Comparison of ENCODE assay signal across 11 cellular contexts in genomic region chr14:92041203-92041602, GRCh38. TPM values are rescaled to one million over a fixed set of nuclear protein-coding genes. Genes with fewer than 3 reads are reported as not detected.
DNase-seq lines count a peak whose midpoint lies in the region; ATAC-seq, FAIRE-seq and TF ChIP-seq lines count a peak whose summit lies in the region.
"Had no signal": no experiment of that assay in that cellular context is flagged by ENCODE, and none has a peak within 500 bp of the region (broad histone marks: within the 10 kb centered on the region; RNA-seq: fewer than 3 reads in every experiment).

No MANE protein-coding gene starts in this region.

- H3K36me3 ChIP-seq in adipocyte (ENCODE audit: control insufficient read depth, insufficient read depth, low read length, severe bottlenecking): peaks cover 4% of the 10 kb centered on the region

- TF ChIP-seq RAD21 in A549 (conservative IDR thresholded peaks at IDR 0.05 in 1 of 2, IDR thresholded peaks at IDR 0.05 in 1 of 2): no peak

- H3K4me3 Mint-ChIP-seq in H9: peak overlapping the region; percentile 28 to 92; a peak in 4 of 5 replicates

- H3K27me3 ChIP-seq in H9 (ENCODE audit: insufficient read depth, low read length) (no peaks in the 10 kb centered on the region), adipocyte (replicated peaks; ENCODE audit: control insufficient read depth, insufficient read depth, low read length) (no peaks in the 10 kb centered on the region)
- H3K27me3 ChIP-seq: foreskin keratinocyte had no signal

- H3K4me3 ChIP-seq in A549: peak overlapping the region; percentile 71
- H3K4me3 ChIP-seq in adipocyte (ENCODE audit: low read length): peak overlapping the region; percentile 95

- H4K8ac ChIP-seq in H9 (replicated peaks; ENCODE audit: insufficient read length, low read depth, low read length): no peak overlapping the region

- TF ChIP-seq CTCF in A549 (IDR thresholded peaks at IDR 0.05) (no peak), H9 (conservative IDR thresholded peaks at IDR 0.05) (no peak)

- peak overlapping the region; percentile 90 to 97 for H3K27ac ChIP-seq in A549
- no peak overlapping the region for H3K27ac ChIP-seq in H9 (ENCODE audit: insufficient read length, low read depth, low read length)
- H3K27ac ChIP-seq: foreskin keratinocyte had no signal

- CTCF ChIA-PET in A549 (lab: Yijun Ruan, JAX): interaction anchor here (1.1 to 1.8 kb wide), 2 partner anchors 66 to 392 kb away, joined by 3 to 8 read pairs; partner anchors contain the start of gene ATXN3

- no peak for FAIRE-seq in A549 (lab: Jason Lieb, UNC)

- H3K23me2 ChIP-seq in H9 (ENCODE audit: insufficient read length, low read depth, low read length, poor library complexity, severe bottlenecking): no peaks in the 10 kb centered on the region

- peaks cover 0 to 7% (median 0%) of the 10 kb centered on the region in 3 experiments; a peak in 2 of 7 replicates for H3K36me3 Mint-ChIP-seq in H9 (ENCODE audit: insufficient read depth in 1 of 3, low read depth in 3 of 3)

- H3K4ac ChIP-seq in H9 (ENCODE audit: low read depth, low read length): no peak overlapping the region

- no peaks in the 10 kb centered on the region for H4K20me1 ChIP-seq in H9 (ENCODE audit: control insufficient read depth, insufficient read depth, insufficient read length)

- no peak overlapping the region for H2AK5ac ChIP-seq in H9 (ENCODE audit: insufficient read length, low read length)

- no peak for TF ChIP-seq EP300 in A549 (IDR thresholded peaks at IDR 0.05)

- H3T11ph ChIP-seq in H9 (ENCODE audit: low read length): no peak overlapping the region

- H2BK5ac ChIP-seq in H9 (ENCODE audit: insufficient read length, low read length): no peak overlapping the region

- no peak overlapping the region for H3K27ac Mint-ChIP-seq in H9

- no peak overlapping the region for H2BK12ac ChIP-seq in H9 (ENCODE audit: insufficient read length, low read depth, low read length)

- H2BK120ac ChIP-seq in H9 (ENCODE audit: low read depth, low read length, poor library complexity, severe bottlenecking): no peak overlapping the region

- H3K9me3 ChIP-seq in A549: no peaks in the 10 kb centered on the region
- H3K9me3 ChIP-seq in H9 (ENCODE audit: control insufficient read depth, low read depth, low read length): no peaks in the 10 kb centered on the region
- no peaks in the 10 kb centered on the region for H3K9me3 ChIP-seq in adipocyte (ENCODE audit: control insufficient read depth, low read length)

- H3K27me3 Mint-ChIP-seq in H9 (ENCODE audit: low read depth): no peaks in the 10 kb centered on the region
- H3K27me3 Mint-ChIP-seq: stimulated activated naive CD8-positive, alpha-beta T cell treated with anti-CD3 and anti-CD28 coated beads, Interleukin-15, amount 100 ng/mL, for 72 hours had no signal

- H4K91ac ChIP-seq in H9 (ENCODE audit: insufficient read length, low read depth, low read length): no peak overlapping the region

- no peak overlapping the region for H3K9ac ChIP-seq in H9 (ENCODE audit: extremely low read depth, insufficient read length, low read length)
- H3K9ac ChIP-seq in adipocyte (ENCODE audit: low read length): peak overlapping the region; percentile 98

- 91% methylated on average over 10 of the region's 10 CpGs for WGBS in A549 (ENCODE audit: missing lambda C conversion rate)
- WGBS in H9 (ENCODE audit: extremely low coverage, insufficient read length, low lambda C conversion rate): no CpG with 5 or more reads among the region's 10 CpGs

- no peak overlapping the region for H3K18ac ChIP-seq in H9 (ENCODE audit: insufficient read length, low read depth, low read length)

- peaks cover 16% of the 10 kb centered on the region; the same call in 1 of the 2 replicates for H3K79me2 ChIP-seq in H9 (ENCODE audit: insufficient read depth, low read length)

- H2BK20ac ChIP-seq in H9 (ENCODE audit: low read depth, low read length, poor library complexity, severe bottlenecking): no peak overlapping the region

- ATAC-seq in A549: no peak
- ATAC-seq in GM18909 (IDR thresholded peaks at IDR 0.05; ENCODE audit: poor library complexity, unreplicated experiment): no peak

- H3K4me1 ChIP-seq in A549 (peaks cover 20% of the 10 kb centered on the region), H9 (ENCODE audit: insufficient read depth, low read length) (no peaks in the 10 kb centered on the region), adipocyte (ENCODE audit: control insufficient read depth, insufficient read depth, low read length) (peaks cover 27% of the 10 kb centered on the region)

- no peak overlapping the region for H3K14ac ChIP-seq in H9 (ENCODE audit: insufficient read depth, low read length)

- H3K4me2 ChIP-seq in A549 (peak overlapping the region; percentile 73), H9 (ENCODE audit: insufficient read depth, insufficient read length, low read length) (peak overlapping the region; percentile 92)

- H3K79me1 ChIP-seq in H9 (ENCODE audit: insufficient read depth, low read depth, low read length, poor library complexity, severe bottlenecking): no peaks in the 10 kb centered on the region

- POLR2A ChIA-PET in A549 (lab: Yijun Ruan, JAX): no interaction called here

- H3K4me1 Mint-ChIP-seq in H9: peaks cover 16 to 18% of the 10 kb centered on the region in 2 experiments

- H3K56ac ChIP-seq in H9 (ENCODE audit: insufficient read length, low read depth, low read length): no peak overlapping the region

- no peak overlapping the region for H4K5ac ChIP-seq in H9 (ENCODE audit: insufficient read length, low read depth, low read length)

- no peaks in the 10 kb centered on the region; a peak in 1 of 5 replicates for H3K9me3 Mint-ChIP-seq in H9
- H3K9me3 Mint-ChIP-seq: stimulated activated naive CD8-positive, alpha-beta T cell treated with anti-CD3 and anti-CD28 coated beads, Interleukin-15, amount 100 ng/mL, for 72 hours had no signal

- H2AFZ ChIP-seq in H9 (ENCODE audit: low read length): no peak overlapping the region

- no peak overlapping the region for H2BK15ac ChIP-seq in H9 (ENCODE audit: low read depth, low read length)

- no peak overlapping the region for H3K23ac ChIP-seq in H9 (ENCODE audit: insufficient read length, low read depth, low read length)

- TF ChIP-seq POLR2A in A549 (IDR thresholded peaks at IDR 0.05; ENCODE audit: low read length): no peak

- DNase-seq in A549 (ENCODE audit: low read depth in 1 of 2, low spot score in 1 of 2) (no peak), H9 (no peak), adipocyte (ENCODE audit: low read depth) (no peak), mesenteric fat pad (ENCODE audit: low spot score) (peak; percentile 18), GF-D8 (lab: John Stamatoyannopoulos, UW) (no peak), DMS114 treated with DMSO at 0.1 percent for 48 hours (lab: John Stamatoyannopoulos, UW; ENCODE audit: unreplicated experiment) (no peak)
- no peak for DNase-seq in effector CD4-positive, alpha-beta T cell
- DNase-seq: retina had no signal

TF ChIP-seq in A549, 52 proteins besides CTCF, POLR2A, EP300 and RAD21:
- TF ChIP-seq KDM5A (IDR thresholded peaks at IDR 0.05) (no peak), SREBF2 (IDR thresholded peaks at IDR 0.05) (no peak), PBX3 (IDR thresholded peaks at IDR 0.05) (no peak), ZNF302 (CRISPR knock-in tag; IDR thresholded peaks at IDR 0.05) (no peak), ZC3H11A (IDR thresholded peaks at IDR 0.05) (no peak), E2F6 (IDR thresholded peaks at IDR 0.05; ENCODE audit: borderline replicate concordance, low read depth) (no peak), TFCP2L1 (CRISPR knock-in tag; IDR thresholded peaks at IDR 0.05) (no peak)

RNA-seq across cellular contexts. Expression of gene TRIP11, which starts 1.3 kb away (rescaled TPM):
- 24.5 and 26.8 TPM in 2 replicates for polyA plus RNA-seq in A549 (2011; rRNA removed)
- 3.1 and 3.7 TPM in 2 replicates for polyA plus RNA-seq in A549 (2012; cell fraction: cytosol; rRNA removed)
- polyA plus RNA-seq in A549 (2012; cell fraction: nucleus; rRNA removed): 1.8 and 2.8 TPM in 2 replicates
- polyA plus RNA-seq in A549 (2017; fragmentation: RNase III; extraction: RNeasy Plus Mini Kit Qiagen cat#74134 plus additional on column Dnase treatment): 7.8 to 8.0 TPM (median 7.9 TPM) in 3 replicates
- polyA minus RNA-seq in A549 (2011; rRNA and poly(A)+ RNA removed): 59.3 and 65.9 TPM in 2 replicates
- 28.8 and 33.5 TPM in 2 replicates for total RNA-seq in H9 (2021)
- 54.6 TPM for total RNA-seq in mesenteric fat pad
